In genomic region chr9:106084702-106085101, GRCh38 we compare ENCODE assay signal across 22 cellular contexts.
"Had no signal": no experiment of that assay in that cellular context is flagged by ENCODE, and none has a peak within 500 bp of the region (broad histone marks: within the 10 kb centered on the region; RNA-seq: fewer than 3 reads in every experiment).

No MANE protein-coding gene starts in this region.

- H3K27ac ChIP-seq: colonic mucosa, epithelial cell of prostate, esophagus squamous epithelium, gastrocnemius medialis, heart right ventricle, left ventricle myocardium inferior, lower lobe of right lung had no signal

- ATAC-seq: effector memory CD8-positive, alpha-beta T cell; esophagus mucosa; gastrocnemius medialis; heart right ventricle; left cardiac atrium; lower lobe of right lung had no signal

- H3K4me1 ChIP-seq: colonic mucosa, esophagus squamous epithelium, gastrocnemius medialis, heart right ventricle, left ventricle myocardium inferior, lower lobe of right lung had no signal

- H3K27me3 Mint-ChIP-seq: dendritic cell treated with granulocyte-macrophage colony-stimulating factor and Interleukin-4, amounts not matched to agents 40 ng/mL and 50 ng/mL, for 4 days; effector memory CD8-positive, alpha-beta T cell had no signal

- H3K27me3 ChIP-seq: colonic mucosa, esophagus squamous epithelium, gastrocnemius medialis, heart right ventricle had no signal

- H3K36me3 ChIP-seq: colonic mucosa, esophagus squamous epithelium, gastrocnemius medialis, heart right ventricle, left ventricle myocardium inferior, lower lobe of right lung had no signal

- DNase-seq: colonic mucosa; cortex of kidney; effector CD8-positive, alpha-beta T cell; effector memory CD8-positive, alpha-beta T cell; endodermal cell; erythroblast; esophagus squamous epithelium; foreskin fibroblast; foreskin melanocyte; gastrocnemius medialis; glutamatergic neuron; head of caudate nucleus; heart right ventricle; hippocampal formation; left cardiac atrium; left ventricle myocardium inferior; lower lobe of right lung; mesendoderm; midbrain had no signal

- H3K9me3 ChIP-seq: colonic mucosa, esophagus squamous epithelium, gastrocnemius medialis, left ventricle myocardium inferior, lower lobe of right lung had no signal

- H3K4me3 ChIP-seq: colonic mucosa, esophagus squamous epithelium, gastrocnemius medialis, heart right ventricle, left ventricle myocardium inferior, lower lobe of right lung had no signal

- H3K4me3 Mint-ChIP-seq: dendritic cell treated with granulocyte-macrophage colony-stimulating factor and Interleukin-4, amounts not matched to agents 40 ng/mL and 50 ng/mL, for 4 days; effector memory CD8-positive, alpha-beta T cell; endodermal cell had no signal

- H3K9me3 Mint-ChIP-seq: endodermal cell had no signal

- H3K27ac Mint-ChIP-seq: dendritic cell treated with granulocyte-macrophage colony-stimulating factor and Interleukin-4, amounts not matched to agents 40 ng/mL and 50 ng/mL, for 4 days; effector memory CD8-positive, alpha-beta T cell; endodermal cell had no signal
